Comparison of ENCODE assay signal across 8 cellular contexts in the genomic region with DNA sequence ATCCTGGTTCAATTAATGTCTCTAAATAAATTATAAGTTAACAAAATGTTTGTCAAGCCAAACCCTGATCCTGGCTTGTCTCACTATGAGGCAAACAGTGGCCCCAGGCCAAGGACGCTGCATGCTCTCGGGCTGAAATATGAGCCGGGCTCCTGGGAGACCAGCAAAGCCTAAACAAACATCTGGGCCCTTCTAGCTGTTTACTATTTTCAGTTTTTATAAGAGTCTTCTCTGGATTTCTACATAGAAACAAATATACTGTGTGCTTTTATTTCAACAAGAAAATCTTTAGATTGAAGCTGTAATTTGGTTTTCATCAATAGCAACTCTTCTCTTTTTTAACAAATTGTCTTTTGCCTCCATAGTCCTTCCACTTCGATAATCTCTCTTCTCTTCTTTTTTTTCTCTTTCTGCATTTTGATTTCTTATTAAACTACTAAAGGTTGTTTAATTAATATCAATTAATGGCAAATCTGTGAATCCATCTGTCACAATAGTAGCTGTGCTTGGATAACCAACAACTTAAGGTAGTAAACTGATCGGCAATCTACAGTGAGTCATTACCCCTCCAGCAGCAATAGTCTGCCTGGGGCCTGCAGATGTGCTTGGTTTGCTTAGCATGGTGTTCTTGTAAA.
DNase-seq lines count a peak whose midpoint lies in the region; ATAC-seq and TF ChIP-seq lines count a peak whose summit lies in the region.

No MANE protein-coding gene starts in this region.

- no peaks in the 10 kb centered on the region for H4K20me1 ChIP-seq in OCI-LY7 (ENCODE audit: insufficient read depth, low read length)

- peaks cover 0 to 5% (median 0%) of the 10 kb centered on the region in 4 donors for H3K4me1 ChIP-seq in right lobe of liver
- H3K4me1 ChIP-seq in OCI-LY7 (ENCODE audit: insufficient read depth, low read length, poor library complexity, severe bottlenecking): no peaks in the 10 kb centered on the region
- peaks cover 9 to 19% (median 15%) of the 10 kb centered on the region in 4 donors for H3K4me1 ChIP-seq in esophagus muscularis mucosa

- BruUV-seq in OCI-LY7 (replicated peaks; lab: Mats Ljungman, UMichigan): no TSS peak

- no peaks in the 10 kb centered on the region for H3K9me2 ChIP-seq in OCI-LY7 (ENCODE audit: insufficient read depth, low read length)

- H3K79me2 ChIP-seq in OCI-LY7 (ENCODE audit: insufficient read depth, low read depth, low read length): no peaks in the 10 kb centered on the region

- no peaks in the 10 kb centered on the region for H3K27me3 ChIP-seq in right lobe of liver
- H3K27me3 ChIP-seq in esophagus muscularis mucosa: no peaks in the 10 kb centered on the region

- TF ChIP-seq CTCF in AG09319 (IDR thresholded peaks at IDR 0.05; ENCODE audit: low read depth, low read length) (no peak), right lobe of liver (IDR thresholded peaks at IDR 0.05) (no peak), OCI-LY7 (conservative IDR thresholded peaks at IDR 0.05; ENCODE audit: low read length) (no peak), esophagus muscularis mucosa (IDR thresholded peaks at IDR 0.05) (no peak)

- intact Hi-C loops in right lobe of liver (cut with DNase I) (no loop called here), OCI-LY7 (cut with micrococcal nuclease; ENCODE audit: unreplicated experiment) (no loop called here), esophagus muscularis mucosa (cut with DNase I) (no loop called here)

- no peak for TF ChIP-seq EP300 in esophagus muscularis mucosa (IDR thresholded peaks at IDR 0.05)

- POLR2A ChIA-PET in OCI-LY7 (lab: Charles Lee): interaction anchor here (0.7 kb wide), 1 partner anchor 28 kb away, joined by 3 read pairs; no protein-coding TSS in a partner anchor

- DNase-seq in AG09319 (ENCODE audit: extremely low read depth, low read depth) (peak; percentile 37), NCI-H1417 treated with DMSO at 0.1 percent for 48 hours (lab: John Stamatoyannopoulos, UW) (peak; percentile 0), T47D (ENCODE audit: low read depth in 1 of 2, low spot score in 1 of 2) (peak; percentile 10 to 75), right lobe of liver (peak; percentile 85 to 90 (median 86)), OCI-LY7 (ENCODE audit: low spot score) (no peak), esophagus muscularis mucosa (ENCODE audit: extremely low spot score) (no peak)

- H3K9me3 ChIP-seq in right lobe of liver: no peaks in the 10 kb centered on the region
- no peaks in the 10 kb centered on the region for H3K9me3 ChIP-seq in OCI-LY7 (ENCODE audit: low read length)
- H3K9me3 ChIP-seq in esophagus muscularis mucosa: no peaks in the 10 kb centered on the region

- no peak overlapping the region for H3K4me2 ChIP-seq in OCI-LY7 (ENCODE audit: low read length)

- peak overlapping the region in 1 of 3 donors; percentile 12 for H3K27ac ChIP-seq in right lobe of liver
- H3K27ac ChIP-seq in OCI-LY7 (ENCODE audit: low read depth, low read length, poor library complexity, severe bottlenecking): no peak overlapping the region
- peak overlapping the region in 2 of 4 donors; percentile 27 to 41 for H3K27ac ChIP-seq in esophagus muscularis mucosa (replicated peaks in 1 of 4)

- CTCF ChIA-PET in OCI-LY7 (lab: Charles Lee; ENCODE audit: unreplicated experiment): no interaction called here

- in situ Hi-C loops in T47D (cut with HindIII; ENCODE audit: low pct_unique_long_range_greater_than_20kb, low sequenced_read_pairs): no loop called here

- H3K4me3 ChIP-seq in right lobe of liver: no peak overlapping the region
- H3K4me3 ChIP-seq in OCI-LY7 (ENCODE audit: low read depth, low read length, poor library complexity, severe bottlenecking): no peak overlapping the region
- no peak overlapping the region for H3K4me3 ChIP-seq in esophagus muscularis mucosa

- H3K36me3 ChIP-seq in right lobe of liver (no peaks in the 10 kb centered on the region), OCI-LY7 (ENCODE audit: insufficient read depth, low read length) (no peaks in the 10 kb centered on the region), esophagus muscularis mucosa (no peaks in the 10 kb centered on the region)

- WGBS in right lobe of liver (ENCODE audit: insufficient coverage, low coverage, low lambda C conversion rate, missing lambda C conversion rate): 37% methylated on average over 5 of the region's 5 CpGs
- 47% methylated on average over 5 of the region's 5 CpGs for WGBS in esophagus muscularis mucosa

- ATAC-seq in right lobe of liver: peak; percentile 99 to 100 (median 100)
- no peak for ATAC-seq in HG02588 (IDR thresholded peaks at IDR 0.05; ENCODE audit: unreplicated experiment)
- ATAC-seq in GM19328 (IDR thresholded peaks at IDR 0.05; ENCODE audit: unreplicated experiment): no peak

- TF ChIP-seq POLR2A in right lobe of liver (IDR thresholded peaks at IDR 0.05): no peak
- no peak for TF ChIP-seq POLR2A in esophagus muscularis mucosa (IDR thresholded peaks at IDR 0.05; ENCODE audit: low read depth)

- H2AFZ ChIP-seq in OCI-LY7 (ENCODE audit: low read length): no peak overlapping the region

Comparison
In these comparisons a context has a peak if more than half of its experiments do, and no peak if none do; other contexts are left out.
1. DNase-seq: peak in AG09319 (single experiment), NCI-H1417 treated with DMSO at 0.1 percent for 48 hours (single experiment), T47D (2 of 2) and right lobe of liver (3 of 3); none in OCI-LY7 (single experiment) and esophagus muscularis mucosa (single experiment).
2. ATAC-seq: peak in right lobe of liver (4 of 4); none in HG02588 (single experiment) and GM19328 (single experiment).